Comparison of ENCODE assay signal across 1 cellular context in the genomic region with DNA sequence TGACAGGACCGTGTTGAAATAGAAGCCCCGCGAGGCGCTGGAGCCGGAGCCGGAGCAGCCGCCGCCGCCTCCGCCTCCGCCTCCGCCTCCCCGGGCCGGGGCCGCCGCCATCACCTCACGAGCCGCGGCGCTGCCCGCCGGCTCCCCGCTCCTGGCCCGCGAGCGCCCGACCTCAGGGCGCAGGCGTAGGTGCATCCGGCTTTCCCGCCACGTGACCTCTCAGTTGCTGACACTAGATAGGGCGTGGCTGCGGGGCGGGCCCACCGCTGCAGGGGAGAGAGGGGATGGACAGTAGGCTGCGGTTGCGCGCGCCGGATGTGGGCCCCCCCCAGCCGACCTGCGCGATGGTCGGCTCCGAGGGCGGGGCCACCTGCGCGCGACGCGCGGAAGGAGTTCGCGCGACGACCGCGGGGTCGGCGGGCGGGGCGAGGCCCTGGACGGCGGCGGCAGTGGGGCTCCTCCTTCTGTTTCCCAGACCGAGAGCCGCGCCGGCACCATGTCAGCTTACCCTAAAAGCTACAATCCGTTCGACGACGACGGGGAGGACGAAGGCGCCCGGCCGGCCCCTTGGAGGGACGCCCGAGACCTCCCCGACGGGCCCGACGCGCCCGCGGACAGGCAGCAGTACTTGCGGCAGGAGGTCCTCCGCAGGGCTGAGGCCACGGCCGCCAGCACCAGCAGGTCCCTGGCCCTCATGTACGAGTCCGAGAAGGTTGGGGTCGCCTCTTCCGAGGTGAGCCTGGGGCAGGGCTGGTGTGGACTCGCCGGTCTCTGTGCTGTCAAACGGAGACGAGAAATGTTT.
TF ChIP-seq lines count a peak whose summit lies in the region.

A gene (minus strand): TSS at position 197 of the 802 bp plus-strand sequence. CDS start 86 bp downstream, at position 111.
A gene (plus strand): TSS at position 393 of the 802 bp plus-strand sequence. CDS start 104 bp downstream, at position 497.

TF ChIP-seq in K562, 482 proteins besides CTCF, POLR2A, EP300 and RAD21 (continued from another document):
- TF ChIP-seq CHD2 (IDR thresholded peaks at IDR 0.05; ENCODE audit: low read depth, low read length) (peak; percentile 93), ETV1 (tag; conservative IDR thresholded peaks at IDR 0.05; ENCODE audit: low read depth) (no peak), CBFB (CRISPR knock-in tag; IDR thresholded peaks at IDR 0.05) (no peak), ESRRA (IDR thresholded peaks at IDR 0.05; ENCODE audit: borderline replicate concordance, low read depth) (no peak), JUN (IDR thresholded peaks at IDR 0.05; ENCODE audit: borderline replicate concordance, low read depth, low read length) (peak; percentile 95), JUN (CRISPR knock-in tag; IDR thresholded peaks at IDR 0.05; ENCODE audit: borderline replicate concordance) (no peak), STAG1 (CRISPR knock-in tag; IDR thresholded peaks at IDR 0.05; ENCODE audit: borderline replicate concordance) (no peak), ZNF507 (tag; conservative IDR thresholded peaks at IDR 0.05) (no peak), HDAC8 (tag; IDR thresholded peaks at IDR 0.05) (peak; percentile 93), ZNF134 (CRISPR knock-in tag; conservative IDR thresholded peaks at IDR 0.05) (no peak), TBL1XR1 (IDR thresholded peaks at IDR 0.05; ENCODE audit: low read length in 2 of 2) (peak; percentile 97 to 99; a peak in 3 of 4 replicates), ZNF354B (CRISPR knock-in tag; IDR thresholded peaks at IDR 0.05) (no peak), MYC (IDR thresholded peaks at IDR 0.05; ENCODE audit: low read depth, low read length) (peak; percentile 98), MYC (CRISPR knock-in tag; IDR thresholded peaks at IDR 0.05; ENCODE audit: borderline replicate concordance, low read depth) (no peak), RFX5 (IDR thresholded peaks at IDR 0.05; ENCODE audit: low read depth, low read length) (peak; percentile 61; the same call in 1 of the 2 replicates), RBM39 (optimal IDR thresholded peaks at IDR 0.05; ENCODE audit: low read depth, low read length) (no peak), MXI1 (IDR thresholded peaks at IDR 0.05; ENCODE audit: low read depth, low read length) (peak; percentile 89), RCOR1 (IDR thresholded peaks at IDR 0.05; ENCODE audit: borderline replicate concordance in 1 of 2, low read depth in 2 of 2, low read length in 2 of 2) (peak; percentile 68 to 94; a peak in 3 of 4 replicates), MAFF (IDR thresholded peaks at IDR 0.05; ENCODE audit: low read length) (peak; percentile 79; the same call in 1 of the 2 replicates), CTBP1 (IDR thresholded peaks at IDR 0.05; ENCODE audit: borderline replicate concordance) (no peak), TEAD4 (IDR thresholded peaks at IDR 0.05; ENCODE audit: low read length) (no peak), TEAD4 (CRISPR knock-in tag; IDR thresholded peaks at IDR 0.05; ENCODE audit: borderline replicate concordance) (no peak), PCBP2 (IDR thresholded peaks at IDR 0.05; ENCODE audit: low read depth, low read length, poor library complexity, severe bottlenecking) (no peak), KLF16 (IDR thresholded peaks at IDR 0.05) (no peak), NR3C1 (CRISPR knock-in tag; IDR thresholded peaks at IDR 0.05) (no peak), YY1 (IDR thresholded peaks at IDR 0.05; ENCODE audit: borderline replicate concordance in 1 of 3, control insufficient read depth in 1 of 3, extremely low read depth in 1 of 3, insufficient read depth in 3 of 3, insufficient read length in 1 of 3, insufficient replicate concordance in 2 of 3, low read depth in 1 of 3, low read length in 2 of 3) (peak in 1 of 3 experiments; percentile 64), RBM14 (IDR thresholded peaks at IDR 0.05; ENCODE audit: borderline replicate concordance, insufficient read depth, low read depth, low read length) (0 out of 2 replicates have a peak, but pooled peaks have one; percentile 94)
- TF ChIP-seq, protein P1, sequence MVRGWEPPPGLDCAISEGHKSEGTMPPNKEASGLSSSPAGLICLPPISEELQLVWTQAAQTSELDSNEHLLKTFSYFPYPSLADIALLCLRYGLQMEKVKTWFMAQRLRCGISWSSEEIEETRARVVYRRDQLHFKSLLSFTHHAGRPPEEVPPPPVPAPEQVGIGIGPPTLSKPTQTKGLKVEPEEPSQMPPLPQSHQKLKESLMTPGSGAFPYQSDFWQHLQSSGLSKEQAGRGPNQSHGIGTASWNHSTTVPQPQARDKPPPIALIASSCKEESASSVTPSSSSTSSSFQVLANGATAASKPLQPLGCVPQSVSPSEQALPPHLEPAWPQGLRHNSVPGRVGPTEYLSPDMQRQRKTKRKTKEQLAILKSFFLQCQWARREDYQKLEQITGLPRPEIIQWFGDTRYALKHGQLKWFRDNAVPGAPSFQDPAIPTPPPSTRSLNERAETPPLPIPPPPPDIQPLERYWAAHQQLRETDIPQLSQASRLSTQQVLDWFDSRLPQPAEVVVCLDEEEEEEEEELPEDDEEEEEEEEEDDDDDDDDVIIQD (CRISPR knock-in tag; IDR thresholded peaks at IDR 0.05) = no peak
- TF ChIP-seq, protein P2, sequence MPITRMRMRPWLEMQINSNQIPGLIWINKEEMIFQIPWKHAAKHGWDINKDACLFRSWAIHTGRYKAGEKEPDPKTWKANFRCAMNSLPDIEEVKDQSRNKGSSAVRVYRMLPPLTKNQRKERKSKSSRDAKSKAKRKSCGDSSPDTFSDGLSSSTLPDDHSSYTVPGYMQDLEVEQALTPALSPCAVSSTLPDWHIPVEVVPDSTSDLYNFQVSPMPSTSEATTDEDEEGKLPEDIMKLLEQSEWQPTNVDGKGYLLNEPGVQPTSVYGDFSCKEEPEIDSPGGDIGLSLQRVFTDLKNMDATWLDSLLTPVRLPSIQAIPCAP (CRISPR knock-in tag; IDR thresholded peaks at IDR 0.05; ENCODE audit: borderline replicate concordance) = no peak
- TF ChIP-seq, protein P3, sequence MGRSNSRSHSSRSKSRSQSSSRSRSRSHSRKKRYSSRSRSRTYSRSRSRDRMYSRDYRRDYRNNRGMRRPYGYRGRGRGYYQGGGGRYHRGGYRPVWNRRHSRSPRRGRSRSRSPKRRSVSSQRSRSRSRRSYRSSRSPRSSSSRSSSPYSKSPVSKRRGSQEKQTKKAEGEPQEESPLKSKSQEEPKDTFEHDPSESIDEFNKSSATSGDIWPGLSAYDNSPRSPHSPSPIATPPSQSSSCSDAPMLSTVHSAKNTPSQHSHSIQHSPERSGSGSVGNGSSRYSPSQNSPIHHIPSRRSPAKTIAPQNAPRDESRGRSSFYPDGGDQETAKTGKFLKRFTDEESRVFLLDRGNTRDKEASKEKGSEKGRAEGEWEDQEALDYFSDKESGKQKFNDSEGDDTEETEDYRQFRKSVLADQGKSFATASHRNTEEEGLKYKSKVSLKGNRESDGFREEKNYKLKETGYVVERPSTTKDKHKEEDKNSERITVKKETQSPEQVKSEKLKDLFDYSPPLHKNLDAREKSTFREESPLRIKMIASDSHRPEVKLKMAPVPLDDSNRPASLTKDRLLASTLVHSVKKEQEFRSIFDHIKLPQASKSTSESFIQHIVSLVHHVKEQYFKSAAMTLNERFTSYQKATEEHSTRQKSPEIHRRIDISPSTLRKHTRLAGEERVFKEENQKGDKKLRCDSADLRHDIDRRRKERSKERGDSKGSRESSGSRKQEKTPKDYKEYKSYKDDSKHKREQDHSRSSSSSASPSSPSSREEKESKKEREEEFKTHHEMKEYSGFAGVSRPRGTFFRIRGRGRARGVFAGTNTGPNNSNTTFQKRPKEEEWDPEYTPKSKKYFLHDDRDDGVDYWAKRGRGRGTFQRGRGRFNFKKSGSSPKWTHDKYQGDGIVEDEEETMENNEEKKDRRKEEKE (IDR thresholded peaks at IDR 0.05; ENCODE audit: borderline replicate concordance in 1 of 2, control insufficient read depth in 1 of 2, low read depth in 2 of 2, low read length in 1 of 2) = no peak
- TF ChIP-seq, protein P4, sequence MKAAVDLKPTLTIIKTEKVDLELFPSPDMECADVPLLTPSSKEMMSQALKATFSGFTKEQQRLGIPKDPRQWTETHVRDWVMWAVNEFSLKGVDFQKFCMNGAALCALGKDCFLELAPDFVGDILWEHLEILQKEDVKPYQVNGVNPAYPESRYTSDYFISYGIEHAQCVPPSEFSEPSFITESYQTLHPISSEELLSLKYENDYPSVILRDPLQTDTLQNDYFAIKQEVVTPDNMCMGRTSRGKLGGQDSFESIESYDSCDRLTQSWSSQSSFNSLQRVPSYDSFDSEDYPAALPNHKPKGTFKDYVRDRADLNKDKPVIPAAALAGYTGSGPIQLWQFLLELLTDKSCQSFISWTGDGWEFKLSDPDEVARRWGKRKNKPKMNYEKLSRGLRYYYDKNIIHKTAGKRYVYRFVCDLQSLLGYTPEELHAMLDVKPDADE (conservative IDR thresholded peaks at IDR 0.05; ENCODE audit: control insufficient read depth, low read depth, low read length) = no peak
- TF ChIP-seq, protein P5, sequence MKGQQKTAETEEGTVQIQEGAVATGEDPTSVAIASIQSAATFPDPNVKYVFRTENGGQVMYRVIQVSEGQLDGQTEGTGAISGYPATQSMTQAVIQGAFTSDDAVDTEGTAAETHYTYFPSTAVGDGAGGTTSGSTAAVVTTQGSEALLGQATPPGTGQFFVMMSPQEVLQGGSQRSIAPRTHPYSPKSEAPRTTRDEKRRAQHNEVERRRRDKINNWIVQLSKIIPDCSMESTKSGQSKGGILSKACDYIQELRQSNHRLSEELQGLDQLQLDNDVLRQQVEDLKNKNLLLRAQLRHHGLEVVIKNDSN (CRISPR knock-in tag; IDR thresholded peaks at IDR 0.05) = no peak
- TF ChIP-seq, protein P6, sequence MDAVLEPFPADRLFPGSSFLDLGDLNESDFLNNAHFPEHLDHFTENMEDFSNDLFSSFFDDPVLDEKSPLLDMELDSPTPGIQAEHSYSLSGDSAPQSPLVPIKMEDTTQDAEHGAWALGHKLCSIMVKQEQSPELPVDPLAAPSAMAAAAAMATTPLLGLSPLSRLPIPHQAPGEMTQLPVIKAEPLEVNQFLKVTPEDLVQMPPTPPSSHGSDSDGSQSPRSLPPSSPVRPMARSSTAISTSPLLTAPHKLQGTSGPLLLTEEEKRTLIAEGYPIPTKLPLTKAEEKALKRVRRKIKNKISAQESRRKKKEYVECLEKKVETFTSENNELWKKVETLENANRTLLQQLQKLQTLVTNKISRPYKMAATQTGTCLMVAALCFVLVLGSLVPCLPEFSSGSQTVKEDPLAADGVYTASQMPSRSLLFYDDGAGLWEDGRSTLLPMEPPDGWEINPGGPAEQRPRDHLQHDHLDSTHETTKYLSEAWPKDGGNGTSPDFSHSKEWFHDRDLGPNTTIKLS (IDR thresholded peaks at IDR 0.05; ENCODE audit: borderline replicate concordance, low read depth) = no peak
- TF ChIP-seq, protein P7, sequence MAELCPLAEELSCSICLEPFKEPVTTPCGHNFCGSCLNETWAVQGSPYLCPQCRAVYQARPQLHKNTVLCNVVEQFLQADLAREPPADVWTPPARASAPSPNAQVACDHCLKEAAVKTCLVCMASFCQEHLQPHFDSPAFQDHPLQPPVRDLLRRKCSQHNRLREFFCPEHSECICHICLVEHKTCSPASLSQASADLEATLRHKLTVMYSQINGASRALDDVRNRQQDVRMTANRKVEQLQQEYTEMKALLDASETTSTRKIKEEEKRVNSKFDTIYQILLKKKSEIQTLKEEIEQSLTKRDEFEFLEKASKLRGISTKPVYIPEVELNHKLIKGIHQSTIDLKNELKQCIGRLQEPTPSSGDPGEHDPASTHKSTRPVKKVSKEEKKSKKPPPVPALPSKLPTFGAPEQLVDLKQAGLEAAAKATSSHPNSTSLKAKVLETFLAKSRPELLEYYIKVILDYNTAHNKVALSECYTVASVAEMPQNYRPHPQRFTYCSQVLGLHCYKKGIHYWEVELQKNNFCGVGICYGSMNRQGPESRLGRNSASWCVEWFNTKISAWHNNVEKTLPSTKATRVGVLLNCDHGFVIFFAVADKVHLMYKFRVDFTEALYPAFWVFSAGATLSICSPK (IDR thresholded peaks at IDR 0.05; ENCODE audit: borderline replicate concordance) = no peak
- TF ChIP-seq, protein P8, sequence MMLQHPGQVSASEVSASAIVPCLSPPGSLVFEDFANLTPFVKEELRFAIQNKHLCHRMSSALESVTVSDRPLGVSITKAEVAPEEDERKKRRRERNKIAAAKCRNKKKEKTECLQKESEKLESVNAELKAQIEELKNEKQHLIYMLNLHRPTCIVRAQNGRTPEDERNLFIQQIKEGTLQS (IDR thresholded peaks at IDR 0.05) = no peak
- TF ChIP-seq, protein P8 (CRISPR knock-in tag; conservative IDR thresholded peaks at IDR 0.05) = peak; percentile 97
